10 cellular contexts compared by ENCODE assay signal in the genomic region with DNA sequence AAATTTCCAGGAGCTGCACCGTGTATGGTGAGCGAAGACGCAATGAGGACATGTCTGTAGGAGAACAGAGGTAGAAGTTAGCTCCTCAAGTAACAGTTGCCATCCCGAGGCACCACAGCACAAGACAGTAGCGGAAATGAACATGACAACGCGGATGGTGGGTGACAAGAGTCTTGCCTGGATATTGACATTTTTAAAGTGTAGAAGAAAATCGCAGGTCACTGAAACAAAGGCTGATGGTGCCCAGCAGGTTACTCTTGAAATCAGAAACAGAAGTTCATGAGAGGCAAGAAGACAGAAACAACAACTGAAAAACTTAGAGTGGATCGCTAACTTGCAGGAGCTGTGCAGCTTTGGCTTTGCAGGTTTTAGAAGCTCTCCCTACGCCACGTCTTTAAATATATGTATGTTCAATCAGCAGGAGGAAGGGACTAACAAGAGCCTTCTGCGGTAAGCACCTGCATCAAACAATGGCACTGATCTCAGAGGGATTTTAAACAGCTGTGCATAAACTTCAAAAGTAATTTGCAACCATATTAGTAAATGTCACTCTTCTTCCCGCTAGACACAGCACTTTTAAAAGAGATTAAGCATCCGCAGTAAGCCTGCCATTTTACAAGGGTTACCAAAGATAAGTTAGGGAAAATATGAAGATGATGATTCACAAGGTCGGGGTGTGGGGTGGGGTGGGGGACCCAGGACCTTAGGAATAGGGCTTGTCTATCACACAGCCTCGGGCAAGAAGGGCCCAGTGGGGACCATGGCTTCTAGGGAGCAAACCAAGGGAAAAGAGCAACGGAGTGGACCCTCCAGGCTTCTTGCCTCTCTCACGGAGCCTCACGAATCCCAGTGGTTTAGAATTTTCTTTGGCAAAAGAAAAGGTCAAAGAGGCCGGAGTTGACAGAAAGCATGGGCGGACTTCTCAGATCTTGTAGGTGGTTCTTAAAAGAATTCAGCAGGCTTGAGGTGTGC. TPM values are rescaled to one million over a fixed set of nuclear protein-coding genes. Genes with fewer than 3 reads are reported as not detected.
DNase-seq lines count a peak whose midpoint lies in the region; ATAC-seq and TF ChIP-seq lines count a peak whose summit lies in the region.
"Had no signal": no experiment of that assay in that cellular context is flagged by ENCODE, and none has a peak within 500 bp of the region (broad histone marks: within the 10 kb centered on the region; RNA-seq: fewer than 3 reads in every experiment).

No MANE protein-coding gene starts in this region.

- H3K36me3 Mint-ChIP-seq in CD4-positive, alpha-beta memory T cell = peaks cover 12 to 40% of the 10 kb centered on the region in 2 donors
- peaks cover 8% of the 10 kb centered on the region for H3K36me3 Mint-ChIP-seq in natural killer cell

- peak overlapping the region; percentile 90 for H3K27ac ChIP-seq in CD4-positive, alpha-beta memory T cell (ENCODE audit: low read depth, low read length)
- no peak overlapping the region for H3K27ac ChIP-seq in OCI-LY7 (ENCODE audit: low read depth, low read length, poor library complexity, severe bottlenecking)
- H3K27ac ChIP-seq in body of pancreas = peak overlapping the region in 3 of 4 donors; percentile 87 to 90 (median 89)

- H4K20me1 ChIP-seq in OCI-LY7 (ENCODE audit: insufficient read depth, low read length) = no peaks in the 10 kb centered on the region

- no peaks in the 10 kb centered on the region for H3K9me2 ChIP-seq in OCI-LY7 (ENCODE audit: insufficient read depth, low read length)
- H3K9me2 ChIP-seq: SK-N-SH had no signal

- no peaks in the 10 kb centered on the region for H3K9me3 ChIP-seq in CD4-positive, alpha-beta memory T cell (ENCODE audit: control insufficient read depth in 1 of 2, low read length in 2 of 2)
- no peaks in the 10 kb centered on the region for H3K9me3 ChIP-seq in OCI-LY7 (ENCODE audit: low read length)
- H3K9me3 ChIP-seq in body of pancreas = no peaks in the 10 kb centered on the region
- H3K9me3 ChIP-seq: SK-N-SH had no signal

- peaks cover 66% of the 10 kb centered on the region for H3K4me1 ChIP-seq in CD4-positive, alpha-beta memory T cell (ENCODE audit: insufficient read depth, low read length)
- H3K4me1 ChIP-seq in OCI-LY7 (ENCODE audit: insufficient read depth, low read length, poor library complexity, severe bottlenecking) (peaks cover 27% of the 10 kb centered on the region), body of pancreas (peaks cover 13% of the 10 kb centered on the region)

- no peak for TF ChIP-seq CTCF in OCI-LY7 (conservative IDR thresholded peaks at IDR 0.05; ENCODE audit: low read length)
- TF ChIP-seq CTCF in body of pancreas (IDR thresholded peaks at IDR 0.05) = no peak
- TF ChIP-seq CTCF in natural killer cell (IDR thresholded peaks at IDR 0.05) = no peak

- H2AFZ ChIP-seq in OCI-LY7 (ENCODE audit: low read length) = no peak overlapping the region

- H3K4me1 Mint-ChIP-seq in CD4-positive, alpha-beta memory T cell = peaks cover 49 to 85% (median 61%) of the 10 kb centered on the region in 4 donors
- H3K4me1 Mint-ChIP-seq in natural killer cell = peaks cover 82 to 90% of the 10 kb centered on the region in 2 donors

- H3K27ac Mint-ChIP-seq in CD4-positive, alpha-beta memory T cell = peak overlapping the region; percentile 85 to 95 (median 93)
- peak overlapping the region; percentile 85 to 92 for H3K27ac Mint-ChIP-seq in natural killer cell

- POLR2A ChIA-PET in CD4-positive, alpha-beta memory T cell (lab: Charles Lee; ENCODE audit: partially characterized antibody) = interaction anchor here (0.6 to 12.4 kb wide), 31 partner anchors 9 to 602 kb away, joined by 3 to 355 read pairs (median 5); no protein-coding TSS in a partner anchor
- POLR2A ChIA-PET in OCI-LY7 (lab: Charles Lee) = interaction anchor here (0.7 kb wide), 2 partner anchors 9 to 325 kb away, joined by 3 to 5 read pairs; no protein-coding TSS in a partner anchor

- CTCF ChIA-PET in CD4-positive, alpha-beta memory T cell (lab: Charles Lee; ENCODE audit: partially characterized antibody) = interaction anchor here (0.7 to 6.5 kb wide), 25 partner anchors 9 to 132 kb away, joined by 3 to 106 read pairs (median 7); no protein-coding TSS in a partner anchor
- CTCF ChIA-PET in OCI-LY7 (lab: Charles Lee; ENCODE audit: unreplicated experiment) = interaction anchor here (0.5 kb wide), 1 partner anchor 10 kb away, joined by 3 read pairs; no protein-coding TSS in a partner anchor

- ATAC-seq in body of pancreas = no peak
- peak in 2 of 3 donors; percentile 14 to 50 for ATAC-seq in natural killer cell
- no peak for ATAC-seq in HG02852 (IDR thresholded peaks at IDR 0.05; ENCODE audit: unreplicated experiment)
- ATAC-seq in HG03159 (IDR thresholded peaks at IDR 0.05; ENCODE audit: unreplicated experiment) = no peak

- peaks cover 6% of the 10 kb centered on the region; the same call in 1 of the 2 replicates for H3K79me2 ChIP-seq in OCI-LY7 (ENCODE audit: insufficient read depth, low read depth, low read length)

- H3K4me2 ChIP-seq in OCI-LY7 (ENCODE audit: low read length) = peak overlapping the region; percentile 86

- H3K4me3 Mint-ChIP-seq in CD4-positive, alpha-beta memory T cell = peak overlapping the region; percentile 85 to 98 (median 94)
- peak overlapping the region; percentile 85 for H3K4me3 Mint-ChIP-seq in natural killer cell

- 51 to 58% methylated on average over 21 of the region's 21 CpGs for WGBS in body of pancreas, 2 donors

- intact Hi-C loops in CD4-positive, alpha-beta memory T cell (cut with micrococcal nuclease) = loop anchor here (1.0 to 5.0 kb wide), 8 partner anchors 14 to 105 kb away; no protein-coding TSS in a partner anchor
- intact Hi-C loops in OCI-LY7 (cut with micrococcal nuclease; ENCODE audit: unreplicated experiment) = no loop called here
- intact Hi-C loops in body of pancreas (cut with DNase I) = no loop called here
- intact Hi-C loops in natural killer cell (cut with micrococcal nuclease) = loop anchor here (2.0 to 5.0 kb wide), 3 partner anchors 16 to 86 kb away; no protein-coding TSS in a partner anchor

- DNase-seq in CD4-positive, alpha-beta memory T cell = peak; percentile 41 to 64 (median 50)
- DNase-seq in OCI-LY7 (ENCODE audit: low spot score) (peak; percentile 62), body of pancreas (no peak), natural killer cell (no peak), COR-L47 (lab: John Stamatoyannopoulos, UW) (no peak), COLO668 (lab: John Stamatoyannopoulos, UW; ENCODE audit: unreplicated experiment) (no peak)
- DNase-seq: NCI-H2107, SK-N-SH had no signal

- H3K27me3 ChIP-seq in CD4-positive, alpha-beta memory T cell (ENCODE audit: insufficient read depth, low read length) = no peaks in the 10 kb centered on the region
- no peaks in the 10 kb centered on the region for H3K27me3 ChIP-seq in body of pancreas

- H3K36me3 ChIP-seq in CD4-positive, alpha-beta memory T cell (ENCODE audit: insufficient read depth, low read length) = no peaks in the 10 kb centered on the region
- peaks cover 6% of the 10 kb centered on the region for H3K36me3 ChIP-seq in OCI-LY7 (ENCODE audit: insufficient read depth, low read length)
- H3K36me3 ChIP-seq in body of pancreas (replicated peaks in 1 of 2; ENCODE audit: insufficient read depth in 1 of 2, low read depth in 2 of 2) = no peaks in the 10 kb centered on the region

- BruUV-seq in OCI-LY7 (replicated peaks; lab: Mats Ljungman, UMichigan) = no TSS peak

- H3K4me3 ChIP-seq in CD4-positive, alpha-beta memory T cell (ENCODE audit: low read length in 2 of 2) = peak overlapping the region; percentile 86 to 92
- H3K4me3 ChIP-seq in OCI-LY7 (ENCODE audit: low read depth, low read length, poor library complexity, severe bottlenecking) (peak overlapping the region; percentile 71), body of pancreas (no peak overlapping the region)

- TF ChIP-seq POLR2A in body of pancreas (IDR thresholded peaks at IDR 0.05) = no peak

- H3K27me3 Mint-ChIP-seq in CD4-positive, alpha-beta memory T cell = no peaks in the 10 kb centered on the region
- H3K27me3 Mint-ChIP-seq in natural killer cell (ENCODE audit: low read depth in 2 of 2) = no peaks in the 10 kb centered on the region

- no peaks in the 10 kb centered on the region for H3K9me3 Mint-ChIP-seq in CD4-positive, alpha-beta memory T cell
- no peaks in the 10 kb centered on the region for H3K9me3 Mint-ChIP-seq in natural killer cell

RNA-seq across cellular contexts. Expression of a gene that starts 1.6 kb away (rescaled TPM):
- total RNA-seq in CD4-positive, alpha-beta memory T cell = 10 to 100 TPM; 70.5 to 71.5 TPM
- polyA plus RNA-seq in CD4-positive, alpha-beta memory T cell = 10 to 100 TPM; 45.0 to 77.1 TPM
- total RNA-seq in OCI-LY7 (2014; rRNA removed; shearing (Covaris generic)) = 6.9 and 7.8 TPM in 2 replicates
- total RNA-seq in OCI-LY7 (2022) (4.0 and 4.2 TPM in 2 replicates), body of pancreas (1 to 10 TPM in 1 of 2 donors, under 1 TPM in 1; 0.33 to 6.0 TPM), natural killer cell (10 to 100 TPM; 46.5 to 69.5 (median 61.3) TPM)

Comparison
In these comparisons a context has a peak if more than half of its experiments do, and no peak if none do; other contexts are left out.
1. DNase-seq: peak in CD4-positive, alpha-beta memory T cell (5 of 5) and OCI-LY7 (single experiment); none in body of pancreas (0 of 4), natural killer cell (single experiment), COR-L47 (single experiment) and COLO668 (single experiment).
2. H3K4me3 ChIP-seq: peak in CD4-positive, alpha-beta memory T cell (2 of 2) and OCI-LY7 (single experiment); none in body of pancreas (0 of 2).
3. ATAC-seq: peak in natural killer cell (2 of 3); none in body of pancreas (single experiment), HG02852 (single experiment) and HG03159 (single experiment).
4. RNA of a gene that starts 1.6 kb away (total RNA-seq): 70.5 to 71.5 TPM in CD4-positive, alpha-beta memory T cell and 46.5 to 69.5 TPM in natural killer cell; 4.0 to 7.8 TPM in OCI-LY7 and 0.33 to 6.0 TPM in body of pancreas; every median in the first group is over 4 times any median in the second.
5. intact Hi-C loops: an anchor here in CD4-positive, alpha-beta memory T cell (1.0 to 5.0 kb wide) and natural killer cell (2.0 to 5.0 kb wide); none called in OCI-LY7 and body of pancreas.